In genomic region chr5:30926181-30926580, GRCh38 we compare ENCODE assay signal across 26 cellular contexts.
"Had no signal": no experiment of that assay in that cellular context is flagged by ENCODE, and none has a peak within 500 bp of the region (broad histone marks: within the 10 kb centered on the region; RNA-seq: fewer than 3 reads in every experiment).

No MANE protein-coding gene starts in this region.

- ATAC-seq: left lobe of liver; lower lobe of right lung; naive thymus-derived CD8-positive, alpha-beta T cell; psoas muscle; right cardiac atrium; sciatic nerve; stimulated activated naive B cell treated with anti-CD40 and anti-IgM and Interleukin-4, amounts not matched to agents 10 μg/mL and 1 μg/mL and 100 μg/mL, for 72 hours; stimulated activated naive CD8-positive, alpha-beta T cell treated with anti-CD3 and anti-CD28 coated beads, Interleukin-15, Interleukin-2, amounts not matched to agents 100 U/mL and 50 U/mL, for 24 hours had no signal

- H3K4me3 ChIP-seq: lower lobe of right lung, neural progenitor cell, psoas muscle, skin epidermis, stomach, testis, thyroid gland, transverse colon, upper lobe of left lung, vagina had no signal

- DNase-seq: hippocampal formation; kidney; lower lobe of right lung; mammary epithelial cell; mesenchymal stem cell; naive thymus-derived CD8-positive, alpha-beta T cell; nephron progenitor cell; occipital lobe; psoas muscle; right cardiac atrium; stimulated activated CD4-positive, alpha-beta T cell treated with anti-CD3 and anti-CD28 coated beads, Interleukin-12 subunit alpha, Interleukin-12 subunit beta, amount 100 ng/mL, for 4 hours; stimulated activated CD4-positive, alpha-beta T cell treated with anti-CD3 and anti-CD28 coated beads, Interleukin-15, amount 100 ng/mL, for 24 hours; stimulated activated CD4-positive, alpha-beta T cell treated with anti-CD3 and anti-CD28 coated beads, Interleukin-2, amount 100 ng/mL, for 24 hours; stimulated activated CD4-positive, alpha-beta T cell treated with anti-CD3 and anti-CD28 coated beads, Interleukin-4, amount 100 ng/mL, for 1 hour; stimulated activated naive B cell treated with anti-CD40 and anti-IgM and Interleukin-4, amounts not matched to agents 10 μg/mL and 1 μg/mL and 100 μg/mL, for 72 hours; stimulated activated naive CD8-positive, alpha-beta T cell treated with anti-CD3 and anti-CD28 coated beads, Interleukin-15, Interleukin-2, amounts not matched to agents 100 U/mL and 50 U/mL, for 24 hours; stomach; testis; thyroid gland; transverse colon; upper lobe of left lung had no signal
